ENCODE assay signal across 23 cellular contexts in the genomic region with DNA sequence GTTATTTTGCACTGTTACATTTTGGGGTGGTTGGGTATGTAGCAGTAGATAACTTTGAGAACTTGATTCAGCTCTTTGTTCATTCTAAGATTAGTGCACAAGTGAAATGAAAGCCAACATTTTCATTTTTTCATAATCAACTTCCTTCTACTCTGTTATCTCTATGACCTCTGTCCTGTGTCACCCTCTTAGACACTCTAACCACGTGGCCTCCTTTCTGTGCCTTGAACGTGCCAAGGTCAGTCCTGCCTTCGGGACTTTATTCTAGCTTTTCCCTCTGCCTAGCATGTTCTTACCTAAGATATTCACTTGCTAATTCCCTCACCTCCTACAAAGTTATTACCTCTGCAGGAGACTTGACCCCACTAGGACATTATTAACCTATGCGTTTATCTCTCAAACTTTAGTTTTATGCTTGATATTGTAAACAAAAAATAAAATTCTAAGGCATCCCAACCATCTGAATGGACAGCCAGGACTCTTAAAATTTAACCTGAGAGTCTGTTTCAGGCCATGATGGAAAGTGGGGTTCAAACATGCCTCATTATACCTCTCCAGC.
"Had no signal": no experiment of that assay in that cellular context is flagged by ENCODE, and none has a peak within 500 bp of the region (broad histone marks: within the 10 kb centered on the region; RNA-seq: fewer than 3 reads in every experiment).

No MANE protein-coding gene starts in this region.

- H3K27me3 ChIP-seq: ascending aorta, esophagus muscularis mucosa, gastrocnemius medialis, heart left ventricle, neural progenitor cell, sigmoid colon had no signal

- DNase-seq: activated B cell treated with CpG ODN at 0.5 μM for 24 hours; activated CD4-positive, alpha-beta T cell treated with anti-CD3 and anti-CD28 coated beads for 36 hours; activated CD4-positive, alpha-beta T cell treated with anti-CD3 and anti-CD28 coated beads, Interleukin-2, amount 50 U/mL, for 4 hours; activated CD8-positive, alpha-beta memory T cell treated with anti-CD3 and anti-CD28 coated beads for 24 hours; activated CD8-positive, alpha-beta memory T cell treated with anti-CD3 and anti-CD28 coated beads, Interleukin-2, amount 50 U/mL, for 4 hours; activated T-cell treated with anti-CD3 and anti-CD28 coated beads, Interleukin-2, amount 50 U/mL, for 24 hours; central memory CD4-positive, alpha-beta T cell; effector memory CD8-positive, alpha-beta T cell; gastrocnemius medialis; heart left ventricle; lower lobe of right lung; mesendoderm; naive thymus-derived CD8-positive, alpha-beta T cell; sigmoid colon; stimulated activated CD4-positive, alpha-beta T cell treated with anti-CD3 and anti-CD28 coated beads, Interleukin-2, amount 100 ng/mL, for 48 hours; stimulated activated CD8-positive, alpha-beta memory T cell treated with anti-CD3 and anti-CD28 coated beads, Interleukin-4, amount 100 ng/mL, for 48 hours; stimulated activated naive CD4-positive, alpha-beta T cell had no signal

- H3K4me1 Mint-ChIP-seq: activated B cell treated with CpG ODN at 0.5 μM for 24 hours; activated CD4-positive, alpha-beta T cell treated with anti-CD3 and anti-CD28 coated beads for 36 hours; activated T-helper 17 cell treated with anti-CD3 and anti-CD28 coated beads, Interleukin-2, amount 50 U/mL, for 72 hours; neural progenitor cell had no signal

- ATAC-seq: activated CD4-positive, alpha-beta T cell treated with anti-CD3 and anti-CD28 coated beads for 36 hours; activated naive CD4-positive, alpha-beta T cell treated with anti-CD3 and anti-CD28 coated beads, Interleukin-2, amount 50 U/mL, for 72 hours; activated T-helper 17 cell treated with anti-CD3 and anti-CD28 coated beads, Interleukin-2, amount 50 U/mL, for 72 hours; effector memory CD8-positive, alpha-beta T cell; gastrocnemius medialis; heart left ventricle; lower lobe of right lung; naive thymus-derived CD8-positive, alpha-beta T cell had no signal

- H3K27me3 Mint-ChIP-seq: activated CD4-positive, alpha-beta T cell treated with anti-CD3 and anti-CD28 coated beads for 36 hours; activated T-cell treated with anti-CD3 and anti-CD28 coated beads, Interleukin-2, amount 50 U/mL, for 24 hours; activated T-helper 17 cell treated with anti-CD3 and anti-CD28 coated beads, Interleukin-2, amount 50 U/mL, for 72 hours; effector memory CD8-positive, alpha-beta T cell had no signal

- H3K27ac Mint-ChIP-seq: activated B cell treated with CpG ODN at 0.5 μM for 24 hours; activated CD4-positive, alpha-beta T cell treated with anti-CD3 and anti-CD28 coated beads for 36 hours; activated naive CD4-positive, alpha-beta T cell treated with anti-CD3 and anti-CD28 coated beads, Interleukin-2, amount 50 U/mL, for 72 hours; activated T-cell treated with anti-CD3 and anti-CD28 coated beads, Interleukin-2, amount 50 U/mL, for 24 hours; activated T-helper 17 cell treated with anti-CD3 and anti-CD28 coated beads, Interleukin-2, amount 50 U/mL, for 72 hours; effector memory CD8-positive, alpha-beta T cell; neural progenitor cell; T-helper 2 cell treated with Interferon-gamma antibody and Interleukin-4, amounts not matched to agents 5 μg/mL and 100 μg/mL, for 36 hours had no signal

- H3K36me3 Mint-ChIP-seq: activated naive CD4-positive, alpha-beta T cell treated with anti-CD3 and anti-CD28 coated beads, Interleukin-2, amount 50 U/mL, for 72 hours; neural progenitor cell had no signal

- H3K4me3 Mint-ChIP-seq: activated B cell treated with CpG ODN at 0.5 μM for 24 hours; activated CD4-positive, alpha-beta T cell treated with anti-CD3 and anti-CD28 coated beads for 36 hours; activated T-cell treated with anti-CD3 and anti-CD28 coated beads, Interleukin-2, amount 50 U/mL, for 24 hours; activated T-helper 17 cell treated with anti-CD3 and anti-CD28 coated beads, Interleukin-2, amount 50 U/mL, for 72 hours; effector memory CD8-positive, alpha-beta T cell; naive thymus-derived CD8-positive, alpha-beta T cell; neural progenitor cell; T-helper 2 cell treated with Interferon-gamma antibody and Interleukin-4, amounts not matched to agents 5 μg/mL and 100 μg/mL, for 36 hours had no signal

- H3K27ac ChIP-seq: ascending aorta, esophagus muscularis mucosa, gastrocnemius medialis, heart left ventricle, lower lobe of right lung, neural progenitor cell, sigmoid colon had no signal

- H3K4me3 ChIP-seq: ascending aorta, esophagus muscularis mucosa, gastrocnemius medialis, heart left ventricle, lower lobe of right lung, neural progenitor cell, sigmoid colon had no signal

- H3K36me3 ChIP-seq: ascending aorta, esophagus muscularis mucosa, gastrocnemius medialis, heart left ventricle, lower lobe of right lung, neural progenitor cell, sigmoid colon had no signal

- H3K4me1 ChIP-seq: ascending aorta, esophagus muscularis mucosa, gastrocnemius medialis, heart left ventricle, lower lobe of right lung, sigmoid colon had no signal

- H3K9me3 ChIP-seq: ascending aorta, esophagus muscularis mucosa, gastrocnemius medialis, heart left ventricle, lower lobe of right lung, sigmoid colon had no signal
